Comparison of ENCODE assay signal across 16 cellular contexts in the genomic region with DNA sequence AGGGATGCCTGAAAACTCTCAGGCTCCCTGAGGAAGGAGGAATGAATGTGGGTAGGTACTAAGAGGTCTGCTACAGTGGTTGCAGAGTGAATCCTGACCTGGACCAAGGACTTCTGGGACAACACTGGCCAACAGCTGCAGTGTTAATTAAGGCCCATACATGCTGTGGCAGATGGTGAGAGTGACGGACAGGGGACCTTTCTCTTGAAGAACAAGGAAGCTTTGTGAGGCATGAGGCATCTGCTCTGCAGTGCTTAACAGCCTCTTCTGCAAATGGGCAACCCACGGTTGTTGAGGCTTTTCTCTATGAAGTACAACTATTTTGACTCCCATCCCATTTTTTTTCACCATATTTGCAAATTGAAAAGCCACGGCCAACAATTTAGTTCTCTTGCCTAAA. TPM values are rescaled to one million over a fixed set of nuclear protein-coding genes. Genes with fewer than 3 reads are reported as not detected.
A peak's percentile ranks its signal among the peaks of the same experiment; 100 is the strongest.
DNase-seq lines count a peak whose midpoint lies in the region; TF ChIP-seq lines count a peak whose summit lies in the region.
"Had no signal": no experiment of that assay in that cellular context is flagged by ENCODE, and none has a peak within 500 bp of the region (broad histone marks: within the 10 kb centered on the region; RNA-seq: fewer than 3 reads in every experiment).

No MANE protein-coding gene starts in this region.

- no peaks in the 10 kb centered on the region for H3K36me3 ChIP-seq in ascending aorta

- H3K9me3 ChIP-seq in ascending aorta = no peaks in the 10 kb centered on the region

- intact Hi-C loops in head of caudate nucleus (cut with DNase I) (no loop called here), ascending aorta (cut with DNase I) (no loop called here), cardiac septum (cut with DNase I) (no loop called here)

- TF ChIP-seq CTCF in ascending aorta (IDR thresholded peaks at IDR 0.05) = no peak

- H3K27ac ChIP-seq in ascending aorta = no peak overlapping the region
- H3K27ac ChIP-seq: HL-60 had no signal

- no peaks in the 10 kb centered on the region for H3K4me1 ChIP-seq in ascending aorta

- in situ Hi-C loops in SK-MEL-5 (cut with HindIII; ENCODE audit: low pct_unique_long_range_greater_than_20kb, low sequenced_read_pairs) = no loop called here

- DNase-seq in SK-MEL-5 (ENCODE audit: low read depth, low spot score) (peak; percentile 50), head of caudate nucleus (peak in 28 of 42 donors; percentile 18 to 76 (median 41)), nucleus accumbens (lab: John Stamatoyannopoulos, UW) (peak in 33 of 56 donors; percentile 2 to 66 (median 22)), ascending aorta (ENCODE audit: low spot score in 2 of 2) (no peak), NCI-H774 (lab: John Stamatoyannopoulos, UW) (no peak), NCI-H1930 (lab: John Stamatoyannopoulos, UW) (no peak), cardiac septum (ENCODE audit: low spot score) (no peak)
- DNase-seq: CD4-positive, alpha-beta T cell; NCI-H1105 treated with DMSO at 0.1 percent for 48 hours; NCI-H2029 treated with DMSO at 0.1 percent for 48 hours; NCI-H2171 treated with DMSO at 0.1 percent for 48 hours; NCI-H446 treated with DMSO at 0.1 percent for 48 hours; PC-3 had no signal

- H3K4me3 ChIP-seq in ascending aorta = no peak overlapping the region
- H3K4me3 ChIP-seq: GM23338 had no signal

- no peaks in the 10 kb centered on the region for H3K27me3 ChIP-seq in ascending aorta

RNA-seq across cellular contexts. Expression of gene ACAN, which starts 26.6 kb away (rescaled TPM):
- total RNA-seq in SK-MEL-5 (2014; rRNA removed; shearing (Covaris generic)) = 0.77 and 1.6 TPM in 2 replicates
- 4.8 and 7.0 TPM in 2 replicates for polyA plus RNA-seq in SK-MEL-5 (2015; cell fraction: cytosol; rRNA removed)
- polyA plus RNA-seq in SK-MEL-5 (2015; cell fraction: nucleus; rRNA removed) = 2.4 and 2.7 TPM in 2 replicates
- 113 TPM for total RNA-seq in ascending aorta
- total RNA-seq in cardiac septum = 1.9 TPM
- total RNA-seq: B cell; CD4-positive, alpha-beta T cell; PC-3 had no signal

Comparison
In these comparisons a context has a peak if more than half of its experiments do, and no peak if none do; other contexts are left out.
1. DNase-seq: peak in SK-MEL-5 (single experiment), head of caudate nucleus (28 of 42) and nucleus accumbens (33 of 56); none in ascending aorta (0 of 2), NCI-H774 (single experiment), NCI-H1930 (0 of 2) and cardiac septum (single experiment).
2. RNA of gene ACAN, which starts 26.6 kb away (total RNA-seq): 113 TPM in ascending aorta (single experiment); 1.9 TPM in cardiac septum (single experiment) and 0.77 to 1.6 TPM in SK-MEL-5; every median in the first group is over 10 times any median in the second.